Comparison of ENCODE assay signal across 14 cellular contexts in the genomic region with DNA sequence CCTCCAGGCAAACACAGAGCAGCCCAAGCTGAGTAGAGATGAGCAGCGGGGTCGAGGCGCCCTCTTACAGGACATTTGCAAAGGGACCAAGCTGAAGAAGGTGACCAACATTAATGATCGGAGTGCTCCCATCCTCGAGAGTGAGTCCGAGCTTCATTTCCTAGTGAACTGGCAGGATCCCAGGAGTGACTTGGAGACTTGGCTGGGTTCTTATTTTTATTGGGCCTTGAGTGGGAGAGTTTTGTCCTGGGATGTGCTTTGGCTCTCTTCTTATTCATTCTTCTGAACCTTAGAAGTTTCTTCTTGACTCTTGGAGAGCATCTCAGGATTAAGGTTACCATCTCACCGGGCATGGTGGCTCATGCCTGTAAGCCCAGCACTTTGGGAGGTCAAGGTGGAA. TPM values are rescaled to one million over a fixed set of nuclear protein-coding genes. Genes with fewer than 3 reads are reported as not detected.
DNase-seq lines count a peak whose midpoint lies in the region; ATAC-seq and TF ChIP-seq lines count a peak whose summit lies in the region.
"Had no signal": no experiment of that assay in that cellular context is flagged by ENCODE, and none has a peak within 500 bp of the region (broad histone marks: within the 10 kb centered on the region; RNA-seq: fewer than 3 reads in every experiment).

No MANE protein-coding gene starts in this region.

- CTCF ChIA-PET in MCF 10A (lab: Yijun Ruan, JAX), result interaction anchor here (0.7 kb wide), 1 partner anchor 95 kb away, joined by 3 read pairs; no protein-coding TSS in a partner anchor

- DNase-seq in Right ventricle myocardium inferior (ENCODE audit: missing footprints) (no peak), left ventricle myocardium inferior (no peak), T-helper 17 cell (no peak), fibroblast of the aortic adventitia (ENCODE audit: low read depth) (peak; percentile 59), thyroid gland (peak; percentile 20 to 25), MCF 10A (ENCODE audit: unreplicated experiment) (no peak), NCI-H748 treated with DMSO at 0.1 percent for 48 hours (lab: John Stamatoyannopoulos, UW) (no peak)
- DNase-seq: ACHN; C1 segment of cervical spinal cord; CD4-positive, alpha-beta T cell; DMS79; H7 had no signal

- H3K4me3 ChIP-seq in left ventricle myocardium inferior (no peak overlapping the region), fibroblast of the aortic adventitia (ENCODE audit: low read depth, low read length) (no peak overlapping the region), thyroid gland (replicated peaks in 1 of 3) (no peak overlapping the region)
- H3K4me3 ChIP-seq: GM23338 had no signal

- peaks cover 5% of the 10 kb centered on the region for H3K4me1 ChIP-seq in left ventricle myocardium inferior
- peaks cover 8 to 19% of the 10 kb centered on the region in 2 donors for H3K4me1 ChIP-seq in thyroid gland

- H3K27me3 Mint-ChIP-seq in T-helper 17 cell, result no peaks in the 10 kb centered on the region
- H3K27me3 Mint-ChIP-seq in MCF 10A (ENCODE audit: insufficient read depth, unreplicated experiment), result no peaks in the 10 kb centered on the region
- H3K27me3 Mint-ChIP-seq: CD4-positive, alpha-beta T cell had no signal

- H3K27ac ChIP-seq in left ventricle myocardium inferior (replicated peaks) (no peak overlapping the region), thyroid gland (peak overlapping the region in 2 of 3 donors; percentile 6 to 13)
- H3K27ac ChIP-seq: HL-60 had no signal

- no peaks in the 10 kb centered on the region for H3K27me3 ChIP-seq in left ventricle myocardium inferior (ENCODE audit: low read depth)
- H3K27me3 ChIP-seq in thyroid gland, result no peaks in the 10 kb centered on the region

- POLR2A ChIA-PET in MCF 10A (lab: Yijun Ruan, JAX), result interaction anchor here (1.3 to 1.4 kb wide), 2 partner anchors 19 to 23 kb away, joined by 3 to 5 read pairs; no protein-coding TSS in a partner anchor

- ATAC-seq in Right ventricle myocardium inferior (peak; percentile 20), T-helper 17 cell (no peak)
- ATAC-seq: GM23338 had no signal

- H3K36me3 ChIP-seq in left ventricle myocardium inferior (peaks cover 83% of the 10 kb centered on the region), thyroid gland (peaks cover 34% of the 10 kb centered on the region in 2 donors)

- no peaks in the 10 kb centered on the region for H3K9me3 Mint-ChIP-seq in MCF 10A (ENCODE audit: unreplicated experiment)
- H3K9me3 Mint-ChIP-seq: CD4-positive, alpha-beta T cell; GM23338 had no signal

- H3K36me3 Mint-ChIP-seq in T-helper 17 cell (ENCODE audit: low read depth) (peaks cover 5% of the 10 kb centered on the region), MCF 10A (ENCODE audit: insufficient read depth, unreplicated experiment) (peaks cover 70% of the 10 kb centered on the region)

- H3K4me1 Mint-ChIP-seq in T-helper 17 cell (peaks cover 16% of the 10 kb centered on the region), MCF 10A (ENCODE audit: insufficient read depth, unreplicated experiment) (no peaks in the 10 kb centered on the region)

- no peak for TF ChIP-seq POLR2A in thyroid gland (IDR thresholded peaks at IDR 0.05)

- no peak for TF ChIP-seq CTCF in left ventricle myocardium inferior (IDR thresholded peaks at IDR 0.05; ENCODE audit: borderline replicate concordance)
- no peak for TF ChIP-seq CTCF in fibroblast of the aortic adventitia (IDR thresholded peaks at IDR 0.05; ENCODE audit: insufficient read depth, low read length)
- no peak for TF ChIP-seq CTCF in thyroid gland (IDR thresholded peaks at IDR 0.05)
- no peak for TF ChIP-seq CTCF in MCF 10A (IDR thresholded peaks at IDR 0.05; ENCODE audit: unreplicated experiment)

- no TSS peak for BruUV-seq in MCF 10A (replicated peaks; lab: Mats Ljungman, UMichigan)

- H3K4me3 Mint-ChIP-seq in T-helper 17 cell (peak overlapping the region; percentile 36), MCF 10A (ENCODE audit: unreplicated experiment) (no peak overlapping the region)
- H3K4me3 Mint-ChIP-seq: CD4-positive, alpha-beta T cell; GM23338 had no signal

- intact Hi-C loops in Right ventricle myocardium inferior (cut with DNase I) (no loop called here), left ventricle myocardium inferior (cut with micrococcal nuclease) (no loop called here), thyroid gland (cut with DNase I) (no loop called here), MCF 10A (cut with micrococcal nuclease) (no loop called here)

- no peaks in the 10 kb centered on the region for H3K9me3 ChIP-seq in left ventricle myocardium inferior (replicated peaks)
- no peaks in the 10 kb centered on the region for H3K9me3 ChIP-seq in T-helper 17 cell (ENCODE audit: control insufficient read depth, low read length, poor library complexity, severe bottlenecking)
- H3K9me3 ChIP-seq in thyroid gland, result no peaks in the 10 kb centered on the region

- 71 to 76% methylated on average over 7 of the region's 7 CpGs for WGBS in thyroid gland, 2 donors

- H3K27ac Mint-ChIP-seq in T-helper 17 cell (no peak overlapping the region), MCF 10A (ENCODE audit: low read depth, unreplicated experiment) (no peak overlapping the region)
- H3K27ac Mint-ChIP-seq: CD4-positive, alpha-beta T cell; GM23338 had no signal

RNA-seq across cellular contexts. Expression of a gene that starts 27.2 kb away (rescaled TPM):
- total RNA-seq in Right ventricle myocardium inferior (1.9 TPM), left ventricle myocardium inferior (0.55 TPM), T-helper 17 cell (1 to 10 TPM; 1.2 to 2.7 TPM), fibroblast of the aortic adventitia (ENCODE audit: low replicate concordance) (2.9 and 40.4 TPM in 2 replicates), thyroid gland (1 to 10 TPM in 1 of 4 donors, under 1 TPM in 3; 0.63 to 5.2 (median 0.79) TPM), MCF 10A (2022) (70.0 and 96.8 TPM in 2 replicates)

RNA-seq across cellular contexts. Expression of a gene that starts 41.4 kb away (rescaled TPM):
- total RNA-seq in Right ventricle myocardium inferior, result 12.3 TPM
- total RNA-seq in left ventricle myocardium inferior, result 12.5 TPM
- total RNA-seq in T-helper 17 cell, result 10 to 100 TPM; 26.4 to 33.1 TPM
- total RNA-seq in fibroblast of the aortic adventitia (ENCODE audit: low replicate concordance), result 4.1 and 9.6 TPM in 2 replicates
- total RNA-seq in thyroid gland, result 10 to 100 TPM; 13.2 to 14.6 (median 14.5) TPM
- 31.9 and 32.8 TPM in 2 replicates for total RNA-seq in MCF 10A (2022)

RNA-seq across cellular contexts. Expression of a gene that starts 48.5 kb away (rescaled TPM):
- total RNA-seq in Right ventricle myocardium inferior (17.9 TPM), left ventricle myocardium inferior (17.1 TPM), T-helper 17 cell (100 to 1,000 TPM in 1 of 2 donors, 10 to 100 TPM in 1; 97.0 to 106 TPM), fibroblast of the aortic adventitia (ENCODE audit: low replicate concordance) (16.0 and 25.2 TPM in 2 replicates), thyroid gland (10 to 100 TPM; 20.0 to 60.9 (median 35.2) TPM), MCF 10A (2022) (12.2 and 12.6 TPM in 2 replicates)

Comparison
In these comparisons a context has a peak if more than half of its experiments do, and no peak if none do; other contexts are left out.
1. DNase-seq: peak in fibroblast of the aortic adventitia (single experiment) and thyroid gland (2 of 2); none in Right ventricle myocardium inferior (single experiment), left ventricle myocardium inferior (single experiment), T-helper 17 cell (0 of 3), MCF 10A (single experiment) and NCI-H748 treated with DMSO at 0.1 percent for 48 hours (single experiment).